Comparison of ENCODE assay signal across 27 cellular contexts in genomic region chr1:10324627-10325026, GRCh38.
DNase-seq lines count a peak whose midpoint lies in the region; ATAC-seq and TF ChIP-seq lines count a peak whose summit lies in the region.
"Had no signal": no experiment of that assay in that cellular context is flagged by ENCODE, and none has a peak within 500 bp of the region (broad histone marks: within the 10 kb centered on the region; RNA-seq: fewer than 3 reads in every experiment).

No MANE protein-coding gene starts in this region.

- ATAC-seq in natural killer cell (peak in 1 of 3 donors; percentile 44), SK-N-SH treated with all-trans-retinoic acid at 6 μM for 48 hours (no peak), GM21717 (IDR thresholded peaks at IDR 0.05; ENCODE audit: unreplicated experiment) (no peak)
- ATAC-seq: left colon, Panc1, pancreas had no signal

- H3K27me3 Mint-ChIP-seq in activated naive CD8-positive, alpha-beta T cell = no peaks in the 10 kb centered on the region
- no peaks in the 10 kb centered on the region for H3K27me3 Mint-ChIP-seq in activated naive CD8-positive, alpha-beta T cell treated with anti-CD3 and anti-CD28 coated beads for 36 hours
- no peaks in the 10 kb centered on the region for H3K27me3 Mint-ChIP-seq in activated T-helper 2 cell treated with anti-CD3 and anti-CD28 coated beads, Interferon-gamma antibody, Interleukin-2, Interleukin-4, amounts not matched to agents 10 μg/mL and 5 μg/mL and 100 μg/mL, durations not matched to agents 14 hours and 24 hours and 36 hours (ENCODE audit: low read depth)
- H3K27me3 Mint-ChIP-seq in natural killer cell (ENCODE audit: low read depth in 2 of 2) = no peaks in the 10 kb centered on the region
- H3K27me3 Mint-ChIP-seq: IgD-negative memory B cell had no signal

- H3K4me1 Mint-ChIP-seq in activated naive CD8-positive, alpha-beta T cell (ENCODE audit: low read depth) = peaks cover 9% of the 10 kb centered on the region
- H3K4me1 Mint-ChIP-seq in activated naive CD8-positive, alpha-beta T cell treated with anti-CD3 and anti-CD28 coated beads for 36 hours = peaks cover 3% of the 10 kb centered on the region
- peaks cover 27% of the 10 kb centered on the region for H3K4me1 Mint-ChIP-seq in activated T-helper 2 cell treated with anti-CD3 and anti-CD28 coated beads, Interferon-gamma antibody, Interleukin-2, Interleukin-4, amounts not matched to agents 10 μg/mL and 5 μg/mL and 100 μg/mL, durations not matched to agents 14 hours and 24 hours and 36 hours (ENCODE audit: low read depth)
- H3K4me1 Mint-ChIP-seq in natural killer cell = no peaks in the 10 kb centered on the region
- H3K4me1 Mint-ChIP-seq: IgD-negative memory B cell had no signal

- intact Hi-C loops in activated T-helper 2 cell treated with anti-CD3 and anti-CD28 coated beads, Interferon-gamma antibody, Interleukin-2, Interleukin-4, amounts not matched to agents 10 μg/mL and 5 μg/mL and 100 μg/mL, durations not matched to agents 14 hours and 24 hours and 36 hours (cut with micrococcal nuclease) = no loop called here
- intact Hi-C loops in natural killer cell (cut with micrococcal nuclease) = no loop called here

- H3K4me3 Mint-ChIP-seq in activated naive CD8-positive, alpha-beta T cell = peak overlapping the region; percentile 63
- no peak overlapping the region for H3K4me3 Mint-ChIP-seq in activated naive CD8-positive, alpha-beta T cell treated with anti-CD3 and anti-CD28 coated beads for 36 hours
- H3K4me3 Mint-ChIP-seq in activated T-helper 2 cell treated with anti-CD3 and anti-CD28 coated beads, Interferon-gamma antibody, Interleukin-2, Interleukin-4, amounts not matched to agents 10 μg/mL and 5 μg/mL and 100 μg/mL, durations not matched to agents 14 hours and 24 hours and 36 hours (ENCODE audit: low read depth) = peak overlapping the region; percentile 15
- peak overlapping the region; percentile 35 for H3K4me3 Mint-ChIP-seq in natural killer cell
- H3K4me3 Mint-ChIP-seq: CD14-positive monocyte, IgD-negative memory B cell, neural crest cell had no signal

- peak overlapping the region; percentile 79 for H3K27ac Mint-ChIP-seq in activated naive CD8-positive, alpha-beta T cell
- no peak overlapping the region for H3K27ac Mint-ChIP-seq in activated naive CD8-positive, alpha-beta T cell treated with anti-CD3 and anti-CD28 coated beads for 36 hours
- peak overlapping the region; percentile 77 for H3K27ac Mint-ChIP-seq in activated T-helper 2 cell treated with anti-CD3 and anti-CD28 coated beads, Interferon-gamma antibody, Interleukin-2, Interleukin-4, amounts not matched to agents 10 μg/mL and 5 μg/mL and 100 μg/mL, durations not matched to agents 14 hours and 24 hours and 36 hours
- H3K27ac Mint-ChIP-seq in natural killer cell = peak overlapping the region; percentile 23 to 67
- H3K27ac Mint-ChIP-seq: CD14-positive monocyte, IgD-negative memory B cell had no signal

- TF ChIP-seq CTCF in natural killer cell (IDR thresholded peaks at IDR 0.05) = no peak

- DNase-seq in NOMO-1 treated with DMSO at 0.1 percent for 48 hours (lab: John Stamatoyannopoulos, UW; ENCODE audit: unreplicated experiment) (peak; percentile 1), NOMO-1 treated with dmso at 0.1 percent for 144 hours (lab: John Stamatoyannopoulos, UW; ENCODE audit: unreplicated experiment) (no peak), natural killer cell (no peak)
- no peak for DNase-seq in activated naive CD8-positive, alpha-beta T cell treated with anti-CD3 and anti-CD28 coated beads for 36 hours
- DNase-seq in activated T-helper 2 cell treated with anti-CD3 and anti-CD28 coated beads, Interferon-gamma antibody, Interleukin-2, Interleukin-4, amounts not matched to agents 10 μg/mL and 5 μg/mL and 100 μg/mL, durations not matched to agents 14 hours and 24 hours and 36 hours (ENCODE audit: low spot score) = no peak
- DNase-seq: activated naive CD4-positive, alpha-beta T cell treated with anti-CD3 and anti-CD28 coated beads, Interleukin-2, amount 50 U/mL, for 16 hours; aorta; foreskin melanocyte; HCEC 1CT; left colon; mammary epithelial cell; NCI-H1048; NCI-H1694 treated with DMSO at 0.1 percent for 48 hours; NCI-H2171 treated with DMSO at 0.1 percent for 48 hours; NCI-H524; NK-92 treated with Interleukin-12 subunit alpha and Interleukin-12 subunit beta, amount 100 ng/mL, for 24 hours; pancreas; SIG-M5; stimulated activated CD4-positive, alpha-beta T cell treated with anti-CD3 and anti-CD28 coated beads, Interleukin-1b, Interleukin-23, amount 100 ng/mL, for 48 hours; testis had no signal

- no peaks in the 10 kb centered on the region for H3K9me3 Mint-ChIP-seq in activated naive CD8-positive, alpha-beta T cell (ENCODE audit: low read depth)
- H3K9me3 Mint-ChIP-seq in activated naive CD8-positive, alpha-beta T cell treated with anti-CD3 and anti-CD28 coated beads for 36 hours = no peaks in the 10 kb centered on the region
- no peaks in the 10 kb centered on the region for H3K9me3 Mint-ChIP-seq in activated T-helper 2 cell treated with anti-CD3 and anti-CD28 coated beads, Interferon-gamma antibody, Interleukin-2, Interleukin-4, amounts not matched to agents 10 μg/mL and 5 μg/mL and 100 μg/mL, durations not matched to agents 14 hours and 24 hours and 36 hours
- H3K9me3 Mint-ChIP-seq in natural killer cell = no peaks in the 10 kb centered on the region
- H3K9me3 Mint-ChIP-seq: CD14-positive monocyte, IgD-negative memory B cell, neural crest cell had no signal

- peaks cover 23% of the 10 kb centered on the region for H3K36me3 Mint-ChIP-seq in activated naive CD8-positive, alpha-beta T cell
- H3K36me3 Mint-ChIP-seq in activated naive CD8-positive, alpha-beta T cell treated with anti-CD3 and anti-CD28 coated beads for 36 hours = peaks cover 14% of the 10 kb centered on the region
- H3K36me3 Mint-ChIP-seq in activated T-helper 2 cell treated with anti-CD3 and anti-CD28 coated beads, Interferon-gamma antibody, Interleukin-2, Interleukin-4, amounts not matched to agents 10 μg/mL and 5 μg/mL and 100 μg/mL, durations not matched to agents 14 hours and 24 hours and 36 hours (ENCODE audit: low read depth) = peaks cover 36% of the 10 kb centered on the region
- no peaks in the 10 kb centered on the region for H3K36me3 Mint-ChIP-seq in natural killer cell

TF ChIP-seq in SK-N-SH treated with all-trans-retinoic acid at 6 μM for 48 hours, 23 proteins besides CTCF, POLR2A, EP300 and RAD21:
- no peak for TF ChIP-seq TSHZ2 (CRISPR knock-in tag; IDR thresholded peaks at IDR 0.05)
- no peak for TF ChIP-seq OSR1 (CRISPR knock-in tag; IDR thresholded peaks at IDR 0.05)
- no peak for TF ChIP-seq ZFP3 (CRISPR knock-in tag; IDR thresholded peaks at IDR 0.05)
- no peak for TF ChIP-seq BACH2 (CRISPR knock-in tag; IDR thresholded peaks at IDR 0.05; ENCODE audit: borderline replicate concordance)
- no peak for TF ChIP-seq ISL1 (CRISPR knock-in tag; IDR thresholded peaks at IDR 0.05)
